In genomic region chr3:117820900-117821299, GRCh38 we compare ENCODE assay signal across 23 cellular contexts.
A peak's percentile ranks its signal among the peaks of the same experiment; 100 is the strongest.
DNase-seq lines count a peak whose midpoint lies in the region; ATAC-seq and TF ChIP-seq lines count a peak whose summit lies in the region.
"Had no signal": no experiment of that assay in that cellular context is flagged by ENCODE, and none has a peak within 500 bp of the region (broad histone marks: within the 10 kb centered on the region; RNA-seq: fewer than 3 reads in every experiment).

No MANE protein-coding gene starts in this region.

- DNase-seq in AG08395 (ENCODE audit: low spot score) (peak; percentile 7), M059J (ENCODE audit: low read depth) (peak; percentile 24), mammary epithelial cell (peak; percentile 4), iris pigment epithelial cell (ENCODE audit: low read depth) (peak; percentile 34), dedifferentiated amniotic fluid mesenchymal stem cell (ENCODE audit: extremely low spot score) (no peak)
- DNase-seq: ACHN; activated CD4-positive, alpha-beta memory T cell treated with anti-CD3 and anti-CD28 coated beads, Interleukin-2, amount 10 ng/mL, durations not matched to agents 7 days and 5 days; activated T-cell treated with anti-CD3 and anti-CD28 coated beads, Interleukin-2, amount 50 U/mL, for 4 hours; Caco-2; central memory CD4-positive, alpha-beta T cell; effector CD8-positive, alpha-beta T cell; GOT3; left ventricle myocardium inferior; NCI-H146; NCI-H226; sigmoid colon; WERI-Rb-1 had no signal

- CTCF ChIA-PET in mammary epithelial cell (lab: Charles Lee; ENCODE audit: low non-redundant PET): no interaction called here

- dilution Hi-C loops in mammary epithelial cell (cut with HindIII; ENCODE audit: low sequenced_read_pairs): no loop called here

- no peak overlapping the region for H3K4me2 ChIP-seq in mammary epithelial cell (ENCODE audit: insufficient read depth, low read depth, low read length)

- ATAC-seq in GM18498 (IDR thresholded peaks at IDR 0.05; ENCODE audit: unreplicated experiment): no peak
- ATAC-seq in HG03354 (IDR thresholded peaks at IDR 0.05; ENCODE audit: poor library complexity, severe bottlenecking, unreplicated experiment): no peak
- no peak for ATAC-seq in HG03095 (IDR thresholded peaks at IDR 0.05; ENCODE audit: unreplicated experiment)
- ATAC-seq: activated naive CD4-positive, alpha-beta T cell treated with anti-CD3 and anti-CD28 coated beads, Interleukin-2, amount 50 U/mL, for 72 hours; activated T-cell treated with anti-CD3 and anti-CD28 coated beads, Interleukin-2, amount 50 U/mL, for 4 hours; gastroesophageal sphincter; Right ventricle myocardium inferior had no signal

- no peaks in the 10 kb centered on the region for H3K36me3 ChIP-seq in mammary epithelial cell (ENCODE audit: insufficient read depth, low read length)
- H3K36me3 ChIP-seq: gastroesophageal sphincter, left ventricle myocardium inferior, sigmoid colon, WERI-Rb-1 had no signal

- H3K27me3 ChIP-seq in mammary epithelial cell (ENCODE audit: insufficient read depth, low read length): no peaks in the 10 kb centered on the region
- H3K27me3 ChIP-seq: gastroesophageal sphincter, sigmoid colon had no signal

- H2AFZ ChIP-seq in mammary epithelial cell (ENCODE audit: low read depth, low read length): no peak overlapping the region

- no peak overlapping the region for H3K27ac ChIP-seq in mammary epithelial cell (ENCODE audit: insufficient read depth, low read depth, low read length)
- H3K27ac ChIP-seq: gastroesophageal sphincter, left ventricle myocardium inferior, sigmoid colon, WERI-Rb-1 had no signal

- no peak overlapping the region for H3K4me3 ChIP-seq in mammary epithelial cell (replicated peaks in 1 of 3; ENCODE audit: insufficient read depth in 1 of 3, low read depth in 2 of 3, low read length in 3 of 3)
- H3K4me3 ChIP-seq: gastroesophageal sphincter, left ventricle myocardium inferior, sigmoid colon had no signal

- in situ Hi-C loops in mammary epithelial cell (cut with MboI; ENCODE audit: low sequenced_read_pairs in 2 of 2): no loop called here

- no peaks in the 10 kb centered on the region for H3K79me2 ChIP-seq in mammary epithelial cell (ENCODE audit: insufficient read depth, low read length)

- no TSS peak for BruUV-seq in mammary epithelial cell (replicated peaks; lab: Mats Ljungman, UMichigan)

- H3K9me3 ChIP-seq in mammary epithelial cell (replicated peaks; ENCODE audit: insufficient read depth, low read length): no peaks in the 10 kb centered on the region
- H3K9me3 ChIP-seq: Caco-2, gastroesophageal sphincter, left ventricle myocardium inferior, sigmoid colon had no signal

- H3K4me1 ChIP-seq in mammary epithelial cell (ENCODE audit: insufficient read depth, low read length): no peaks in the 10 kb centered on the region
- H3K4me1 ChIP-seq: Caco-2, gastroesophageal sphincter, left ventricle myocardium inferior, sigmoid colon had no signal

- H4K20me1 ChIP-seq in mammary epithelial cell (ENCODE audit: insufficient read depth, low read length): no peaks in the 10 kb centered on the region

- intact Hi-C loops in mammary epithelial cell (cut with micrococcal nuclease): no loop called here

- 0% methylated on average over 2 of the region's 2 CpGs for WGBS in mammary epithelial cell (ENCODE audit: low coverage, missing lambda C conversion rate)

- TF ChIP-seq CTCF in mammary epithelial cell (conservative IDR thresholded peaks at IDR 0.05 in 1 of 2, IDR thresholded peaks at IDR 0.05 in 1 of 2; ENCODE audit: extremely low read depth in 1 of 2, insufficient read depth in 1 of 2, low read depth in 1 of 2, low read length in 2 of 2): no peak

- H3K9ac ChIP-seq in mammary epithelial cell (ENCODE audit: insufficient read depth, low read length): no peak overlapping the region
